In genomic region chr2:127056086-127056485, GRCh38 we compare ENCODE assay signal across 23 cellular contexts.
"Had no signal": no experiment of that assay in that cellular context is flagged by ENCODE, and none has a peak within 500 bp of the region (broad histone marks: within the 10 kb centered on the region; RNA-seq: fewer than 3 reads in every experiment).

No MANE protein-coding gene starts in this region.

- H3K36me3 ChIP-seq: ascending aorta, colonic mucosa, ovary, right lobe of liver, vagina had no signal

- ATAC-seq: activated T-cell treated with anti-CD3 and anti-CD28 coated beads, Interleukin-2, amount 50 U/mL, for 72 hours; heart right ventricle; left lobe of liver; naive thymus-derived CD8-positive, alpha-beta T cell; right lobe of liver; T-helper 17 cell had no signal

- H3K9me3 ChIP-seq: adrenal gland, ascending aorta, colonic mucosa, heart right ventricle, ovary, right lobe of liver, thoracic aorta, vagina had no signal

- H3K4me3 ChIP-seq: adrenal gland, ascending aorta, colonic mucosa, heart right ventricle, ovary, right lobe of liver, skin epidermis, thoracic aorta, vagina had no signal

- H3K27ac ChIP-seq: adrenal gland, ascending aorta, brain microvascular endothelial cell, colonic mucosa, epithelial cell of prostate, heart right ventricle, ovary, right lobe of liver, skin epidermis, thoracic aorta, vagina had no signal

- H3K27me3 ChIP-seq: adrenal gland, ascending aorta, brain microvascular endothelial cell, colonic mucosa, heart right ventricle, ovary, right lobe of liver, vagina had no signal

- H3K4me1 ChIP-seq: adrenal gland, ascending aorta, vagina had no signal

- DNase-seq: activated CD4-positive, alpha-beta T cell treated with anti-CD3 and anti-CD28 coated beads for 4 hours; activated CD4-positive, alpha-beta T cell treated with anti-CD3 and anti-CD28 coated beads, Interleukin-2, amount 50 U/mL, for 48 hours; activated CD4-positive, CD25-positive, alpha-beta regulatory T cell; activated effector memory CD4-positive, alpha-beta T cell treated with Interleukin-2 at 50 U/mL for 16 hours; activated naive CD4-positive, alpha-beta T cell treated with anti-CD3 and anti-CD28 coated beads, Interleukin-2, amount 10 ng/mL, durations not matched to agents 7 days and 5 days; activated T-cell treated with anti-CD3 and anti-CD28 coated beads, Interleukin-2, amount 50 U/mL, for 72 hours; brain microvascular endothelial cell; central memory CD4-positive, alpha-beta T cell; colonic mucosa; stimulated activated CD4-positive, alpha-beta T cell treated with anti-CD3 and anti-CD28 coated beads, Interleukin-1b, Interleukin-23, amount 100 ng/mL, for 48 hours; SW 1271; T-helper 17 cell had no signal
